Comparison of ENCODE assay signal across 17 cellular contexts in the genomic region with DNA sequence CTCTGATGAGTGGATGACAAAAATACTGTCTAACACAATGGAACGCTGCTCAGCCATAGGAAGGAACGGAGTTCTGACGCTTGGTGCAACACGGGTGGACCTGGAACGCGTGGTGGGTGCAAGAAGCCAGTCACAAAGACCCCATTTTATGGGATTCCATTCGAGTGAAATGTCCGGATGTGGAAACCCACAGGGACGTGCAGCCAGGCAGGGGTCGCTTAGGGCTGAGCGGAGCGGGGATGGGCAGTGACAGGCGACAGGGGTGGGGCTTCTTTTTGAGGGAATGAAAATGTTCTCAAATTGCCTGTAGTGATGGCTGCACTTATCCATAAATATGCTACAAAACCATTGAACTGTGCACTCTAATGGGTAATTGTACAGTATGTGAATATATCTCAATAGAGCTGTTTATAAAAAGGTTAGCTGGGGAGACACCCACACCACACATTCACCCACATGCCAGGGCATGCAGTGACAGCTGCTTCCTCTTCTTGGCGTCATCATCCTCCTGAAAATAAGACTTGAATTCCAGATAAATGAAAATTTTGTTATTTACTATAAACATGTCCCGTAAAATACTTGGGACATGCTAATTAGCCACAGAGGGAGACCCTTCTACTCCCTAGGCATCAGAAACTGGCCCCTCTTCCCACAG.
"Had no signal": no experiment of that assay in that cellular context is flagged by ENCODE, and none has a peak within 500 bp of the region (broad histone marks: within the 10 kb centered on the region; RNA-seq: fewer than 3 reads in every experiment).

No MANE protein-coding gene starts in this region.

- H3K27ac Mint-ChIP-seq: activated CD4-positive, alpha-beta memory T cell treated with anti-CD3 and anti-CD28 coated beads, Interleukin-2, amount 10 ng/mL, durations not matched to agents 7 days and 5 days; activated CD8-positive, alpha-beta memory T cell treated with anti-CD3 and anti-CD28 coated beads, Interleukin-2, amount 10 ng/mL, durations not matched to agents 7 days and 5 days; stimulated activated naive CD8-positive, alpha-beta T cell treated with anti-CD3 and anti-CD28 coated beads, Interleukin-15, Interleukin-2, amounts not matched to agents 100 ng/mL and 50 ng/mL, for 24 hours had no signal

- H3K36me3 Mint-ChIP-seq: activated CD8-positive, alpha-beta memory T cell treated with anti-CD3 and anti-CD28 coated beads, Interleukin-2, amount 10 ng/mL, durations not matched to agents 7 days and 5 days; naive B cell; neural progenitor cell had no signal

- H3K9me3 Mint-ChIP-seq: activated CD4-positive, alpha-beta memory T cell treated with anti-CD3 and anti-CD28 coated beads, Interleukin-2, amount 10 ng/mL, durations not matched to agents 7 days and 5 days; naive B cell; neural progenitor cell; stimulated activated naive CD8-positive, alpha-beta T cell treated with anti-CD3 and anti-CD28 coated beads, Interleukin-15, Interleukin-2, amounts not matched to agents 100 ng/mL and 50 ng/mL, for 24 hours had no signal

- H3K9me3 ChIP-seq: left lung, prostate gland, tibial nerve, vagina had no signal

- H3K4me1 ChIP-seq: left lung, prostate gland, tibial nerve, vagina had no signal

- H3K4me3 Mint-ChIP-seq: activated CD4-positive, alpha-beta memory T cell treated with anti-CD3 and anti-CD28 coated beads, Interleukin-2, amount 10 ng/mL, durations not matched to agents 7 days and 5 days; activated CD8-positive, alpha-beta memory T cell treated with anti-CD3 and anti-CD28 coated beads, Interleukin-2, amount 10 ng/mL, durations not matched to agents 7 days and 5 days; naive B cell; neural progenitor cell; stimulated activated naive CD8-positive, alpha-beta T cell treated with anti-CD3 and anti-CD28 coated beads, Interleukin-15, Interleukin-2, amounts not matched to agents 100 ng/mL and 50 ng/mL, for 24 hours had no signal

- H3K4me2 ChIP-seq: neural progenitor cell had no signal

- H3K27ac ChIP-seq: left lung, neural progenitor cell, prostate gland, skin epidermis, tibial nerve, vagina had no signal

- H3K36me3 ChIP-seq: left lung, neural progenitor cell, prostate gland, tibial nerve, vagina had no signal

- H3K27me3 Mint-ChIP-seq: activated CD4-positive, alpha-beta memory T cell treated with anti-CD3 and anti-CD28 coated beads, Interleukin-2, amount 10 ng/mL, durations not matched to agents 7 days and 5 days; activated CD8-positive, alpha-beta memory T cell treated with anti-CD3 and anti-CD28 coated beads, Interleukin-2, amount 10 ng/mL, durations not matched to agents 7 days and 5 days; stimulated activated naive CD8-positive, alpha-beta T cell treated with anti-CD3 and anti-CD28 coated beads, Interleukin-15, Interleukin-2, amounts not matched to agents 100 ng/mL and 50 ng/mL, for 24 hours had no signal

- H3K4me1 Mint-ChIP-seq: activated CD4-positive, alpha-beta memory T cell treated with anti-CD3 and anti-CD28 coated beads, Interleukin-2, amount 10 ng/mL, durations not matched to agents 7 days and 5 days; neural progenitor cell had no signal

- DNase-seq: activated CD4-positive, alpha-beta memory T cell treated with anti-CD3 and anti-CD28 coated beads, Interleukin-2, amount 10 ng/mL, durations not matched to agents 7 days and 5 days; activated CD4-positive, alpha-beta T cell treated with anti-CD3 and anti-CD28 coated beads for 48 hours; activated CD4-positive, CD25-positive, alpha-beta regulatory T cell; activated CD8-positive, alpha-beta memory T cell treated with anti-CD3 and anti-CD28 coated beads, Interleukin-2, amount 10 ng/mL, durations not matched to agents 7 days and 5 days; activated naive CD4-positive, alpha-beta T cell treated with Interleukin-2 at 50 U/mL for 16 hours; cortex of kidney; naive B cell; right cardiac atrium; T-helper 9 cell had no signal

- ATAC-seq: activated CD8-positive, alpha-beta memory T cell treated with anti-CD3 and anti-CD28 coated beads, Interleukin-2, amount 10 ng/mL, durations not matched to agents 7 days and 5 days; left lung; right cardiac atrium had no signal

- H3K4me3 ChIP-seq: left lung, neural progenitor cell, prostate gland, skin epidermis, tibial nerve, vagina had no signal

- FAIRE-seq: frontal cortex had no signal

- H2AFZ ChIP-seq: neural progenitor cell had no signal

- H3K27me3 ChIP-seq: neural progenitor cell, vagina had no signal
